Comparison of ENCODE assay signal across 2 cellular contexts in genomic region chr4:16264798-16265197, GRCh38.
TF ChIP-seq lines count a peak whose summit lies in the region.

No MANE protein-coding gene starts in this region.

TF ChIP-seq in A549, 52 proteins besides CTCF, POLR2A, EP300 and RAD21:
- TF ChIP-seq ZNF302 (CRISPR knock-in tag; IDR thresholded peaks at IDR 0.05) (no peak), MAFK (IDR thresholded peaks at IDR 0.05; ENCODE audit: partially characterized antibody) (no peak), HES2 (IDR thresholded peaks at IDR 0.05) (no peak), CBX2 (IDR thresholded peaks at IDR 0.05; ENCODE audit: borderline replicate concordance, low read depth) (no peak), USF2 (IDR thresholded peaks at IDR 0.05) (no peak), HDAC2 (IDR thresholded peaks at IDR 0.05) (no peak), HMGXB4 (CRISPR knock-in tag; IDR thresholded peaks at IDR 0.05; ENCODE audit: borderline replicate concordance) (no peak), SMC3 (IDR thresholded peaks at IDR 0.05) (peak; percentile 61), ZC3H11A (IDR thresholded peaks at IDR 0.05) (no peak)

TF ChIP-seq in H1, 55 proteins besides CTCF, POLR2A, EP300 and RAD21:
- TF ChIP-seq SRF (IDR thresholded peaks at IDR 0.05; ENCODE audit: low read depth, low read length) (no peak), POLR2AphosphoS5 (IDR thresholded peaks at IDR 0.05; ENCODE audit: low read depth, low read length) (no peak), SP2 (IDR thresholded peaks at IDR 0.05; ENCODE audit: low read length) (no peak), POU5F1 (IDR thresholded peaks at IDR 0.05; ENCODE audit: low read depth, low read length) (no peak), JUN (IDR thresholded peaks at IDR 0.05; ENCODE audit: low read depth, low read length) (no peak), ATF2 (IDR thresholded peaks at IDR 0.05; ENCODE audit: low read length) (no peak), EGR1 (IDR thresholded peaks at IDR 0.05; ENCODE audit: borderline replicate concordance, low read depth, low read length) (no peak), BRCA1 (IDR thresholded peaks at IDR 0.05; ENCODE audit: low read depth, low read length) (no peak), TAF1 (IDR thresholded peaks at IDR 0.05; ENCODE audit: low read depth, low read length) (no peak), GTF2F1 (IDR thresholded peaks at IDR 0.05; ENCODE audit: borderline replicate concordance, low read depth, low read length) (no peak), NRF1 (IDR thresholded peaks at IDR 0.05; ENCODE audit: low read depth, low read length) (no peak), CBX5 (IDR thresholded peaks at IDR 0.05; ENCODE audit: low read depth, low read length) (no peak), EZH2 (IDR thresholded peaks at IDR 0.05; ENCODE audit: low read depth, low read length, severe bottlenecking) (no peak), SUZ12 (IDR thresholded peaks at IDR 0.05; ENCODE audit: low read length) (no peak)
- TF ChIP-seq, protein P1, sequence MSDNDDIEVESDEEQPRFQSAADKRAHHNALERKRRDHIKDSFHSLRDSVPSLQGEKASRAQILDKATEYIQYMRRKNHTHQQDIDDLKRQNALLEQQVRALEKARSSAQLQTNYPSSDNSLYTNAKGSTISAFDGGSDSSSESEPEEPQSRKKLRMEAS (IDR thresholded peaks at IDR 0.05): no peak
TF ChIP-seq in H1: peak in this region for 0.
